In genomic region chr1:21258331-21259134, GRCh38 we compare ENCODE assay signal across 15 cellular contexts. TPM values are rescaled to one million over a fixed set of nuclear protein-coding genes. Genes with fewer than 3 reads are reported as not detected.
DNase-seq lines count a peak whose midpoint lies in the region; ATAC-seq and TF ChIP-seq lines count a peak whose summit lies in the region.
"Had no signal": no experiment of that assay in that cellular context is flagged by ENCODE, and none has a peak within 500 bp of the region (broad histone marks: within the 10 kb centered on the region; RNA-seq: fewer than 3 reads in every experiment).

No MANE protein-coding gene starts in this region.

- peak overlapping the region; percentile 31 for H3K4me3 Mint-ChIP-seq in activated CD4-positive, alpha-beta T cell treated with anti-CD3 and anti-CD28 coated beads for 36 hours
- H3K4me3 Mint-ChIP-seq in activated B cell treated with CpG ODN at 0.5 μM for 24 hours, result no peak overlapping the region
- peak overlapping the region; percentile 49 for H3K4me3 Mint-ChIP-seq in activated naive CD8-positive, alpha-beta T cell treated with anti-CD3 and anti-CD28 coated beads, Interleukin-2, amount 50 U/mL, for 24 hours

- DNase-seq in activated CD4-positive, alpha-beta T cell treated with anti-CD3 and anti-CD28 coated beads for 36 hours, result peak; percentile 65
- DNase-seq in activated CD4-positive, alpha-beta T cell treated with anti-CD3 and anti-CD28 coated beads, Interleukin-2, amount 50 U/mL, for 1 hour, result no peak
- DNase-seq in activated B cell treated with CpG ODN at 0.5 μM for 24 hours (no peak), NK-92 (lab: John Stamatoyannopoulos, UW; ENCODE audit: unreplicated experiment) (no peak)
- peak; percentile 48 for DNase-seq in activated naive CD8-positive, alpha-beta T cell treated with anti-CD3 and anti-CD28 coated beads, Interleukin-2, amount 50 U/mL, for 24 hours
- peak; percentile 40 to 57 for DNase-seq in stimulated activated CD8-positive, alpha-beta memory T cell treated with anti-CD3 and anti-CD28 coated beads, Interleukin-15, amount 100 ng/mL, for 48 hours (ENCODE audit: low read depth in 2 of 2)
- DNase-seq: 8988T, dermis blood vessel endothelial cell, EL, NCI-H1694 treated with DMSO at 0.1 percent for 48 hours, NCI-H524, upper lobe of right lung had no signal

- TF ChIP-seq CTCF in activated B cell treated with CpG ODN at 0.5 μM for 24 hours (IDR thresholded peaks at IDR 0.05), result no peak

- H3K9me3 Mint-ChIP-seq in activated CD4-positive, alpha-beta T cell treated with anti-CD3 and anti-CD28 coated beads for 36 hours (ENCODE audit: low read depth), result no peaks in the 10 kb centered on the region
- H3K9me3 Mint-ChIP-seq in activated B cell treated with CpG ODN at 0.5 μM for 24 hours, result no peaks in the 10 kb centered on the region
- H3K9me3 Mint-ChIP-seq in activated naive CD8-positive, alpha-beta T cell treated with anti-CD3 and anti-CD28 coated beads, Interleukin-2, amount 50 U/mL, for 24 hours, result no peaks in the 10 kb centered on the region

- intact Hi-C loops in activated CD4-positive, alpha-beta T cell treated with anti-CD3 and anti-CD28 coated beads for 36 hours (cut with DNase I, micrococcal nuclease), result loop anchor here (5.0 to 10.0 kb wide), 3 partner anchors 34 to 396 kb away; partner anchors contain the start of gene ECE1 (in 1 of the 2)
- intact Hi-C loops in activated B cell treated with CpG ODN at 0.5 μM for 24 hours (cut with micrococcal nuclease), result loop anchor here (10.0 kb wide), 4 partner anchors 186 to 396 kb away; partner anchors contain the start of gene NBPF3

- peaks cover 58% of the 10 kb centered on the region for H3K36me3 Mint-ChIP-seq in activated CD4-positive, alpha-beta T cell treated with anti-CD3 and anti-CD28 coated beads for 36 hours (ENCODE audit: low read depth)
- peaks cover 88% of the 10 kb centered on the region for H3K36me3 Mint-ChIP-seq in activated B cell treated with CpG ODN at 0.5 μM for 24 hours (ENCODE audit: low read depth)
- peaks cover 67% of the 10 kb centered on the region for H3K36me3 Mint-ChIP-seq in activated naive CD8-positive, alpha-beta T cell treated with anti-CD3 and anti-CD28 coated beads, Interleukin-2, amount 50 U/mL, for 24 hours (ENCODE audit: low read depth)

- ATAC-seq in activated CD4-positive, alpha-beta T cell treated with anti-CD3 and anti-CD28 coated beads for 36 hours, result peak; percentile 73
- ATAC-seq in activated B cell treated with CpG ODN at 0.5 μM for 24 hours (ENCODE audit: low read depth), result no peak
- ATAC-seq in activated naive CD8-positive, alpha-beta T cell treated with anti-CD3 and anti-CD28 coated beads, Interleukin-2, amount 50 U/mL, for 24 hours, result peak; percentile 57
- no peak for ATAC-seq in GM19351 (IDR thresholded peaks at IDR 0.05; ENCODE audit: unreplicated experiment)
- no peak for ATAC-seq in HG02642 (IDR thresholded peaks at IDR 0.05; ENCODE audit: poor library complexity, unreplicated experiment)
- ATAC-seq: upper lobe of right lung had no signal

- H3K4me1 Mint-ChIP-seq in activated CD4-positive, alpha-beta T cell treated with anti-CD3 and anti-CD28 coated beads for 36 hours, result peaks cover 64% of the 10 kb centered on the region
- H3K4me1 Mint-ChIP-seq in activated B cell treated with CpG ODN at 0.5 μM for 24 hours, result peaks cover 40% of the 10 kb centered on the region
- peaks cover 79% of the 10 kb centered on the region for H3K4me1 Mint-ChIP-seq in activated naive CD8-positive, alpha-beta T cell treated with anti-CD3 and anti-CD28 coated beads, Interleukin-2, amount 50 U/mL, for 24 hours

- H3K27me3 Mint-ChIP-seq in activated CD4-positive, alpha-beta T cell treated with anti-CD3 and anti-CD28 coated beads for 36 hours, result no peaks in the 10 kb centered on the region
- H3K27me3 Mint-ChIP-seq in activated B cell treated with CpG ODN at 0.5 μM for 24 hours, result no peaks in the 10 kb centered on the region
- no peaks in the 10 kb centered on the region for H3K27me3 Mint-ChIP-seq in activated naive CD8-positive, alpha-beta T cell treated with anti-CD3 and anti-CD28 coated beads, Interleukin-2, amount 50 U/mL, for 24 hours
- H3K27me3 Mint-ChIP-seq: progenitor cell of endocrine pancreas had no signal

- H3K27ac Mint-ChIP-seq in activated CD4-positive, alpha-beta T cell treated with anti-CD3 and anti-CD28 coated beads for 36 hours, result peak overlapping the region; percentile 88
- peak overlapping the region; percentile 25 for H3K27ac Mint-ChIP-seq in activated B cell treated with CpG ODN at 0.5 μM for 24 hours
- peak overlapping the region; percentile 80 for H3K27ac Mint-ChIP-seq in activated naive CD8-positive, alpha-beta T cell treated with anti-CD3 and anti-CD28 coated beads, Interleukin-2, amount 50 U/mL, for 24 hours
- H3K27ac Mint-ChIP-seq: progenitor cell of endocrine pancreas had no signal

- CTCF ChIA-PET in activated CD4-positive, alpha-beta T cell treated with anti-CD3 and anti-CD28 coated beads for 36 hours (lab: Charles Lee), result interaction anchor here (0.5 to 4.9 kb wide), 8 partner anchors 13 to 112 kb away, joined by 3 to 77 read pairs (median 4); no protein-coding TSS in a partner anchor
- CTCF ChIA-PET in activated B cell treated with CpG ODN at 0.5 μM for 24 hours (lab: Charles Lee), result interaction anchor here (1.0 to 7.3 kb wide), 4 partner anchors 11 to 109 kb away, joined by 3 to 247 read pairs (median 5); no protein-coding TSS in a partner anchor

- POLR2A ChIA-PET in activated CD4-positive, alpha-beta T cell treated with anti-CD3 and anti-CD28 coated beads for 36 hours (lab: Charles Lee), result interaction anchor here (0.5 to 1.0 kb wide), 2 partner anchors 30 to 35 kb away, joined by 3 to 4 read pairs; no protein-coding TSS in a partner anchor
- POLR2A ChIA-PET in activated B cell treated with CpG ODN at 0.5 μM for 24 hours (lab: Charles Lee), result interaction anchor here (0.6 to 1.2 kb wide), 3 partner anchors 41 to 99 kb away, joined by 3 read pairs; no protein-coding TSS in a partner anchor

RNA-seq across cellular contexts. Expression of gene ECE1, which starts 31.7 kb away (rescaled TPM):
- total RNA-seq in activated CD4-positive, alpha-beta T cell treated with anti-CD3 and anti-CD28 coated beads for 36 hours, result 100 to 1,000 TPM; 130 to 162 TPM
- 208 and 209 TPM in 2 replicates for total RNA-seq in activated B cell treated with CpG ODN at 0.5 μM for 24 hours

Comparison
In these comparisons a context has a peak if more than half of its experiments do, and no peak if none do; other contexts are left out.
1. DNase-seq: peak in activated CD4-positive, alpha-beta T cell treated with anti-CD3 and anti-CD28 coated beads for 36 hours (single experiment), activated naive CD8-positive, alpha-beta T cell treated with anti-CD3 and anti-CD28 coated beads, Interleukin-2, amount 50 U/mL, for 24 hours (single experiment) and stimulated activated CD8-positive, alpha-beta memory T cell treated with anti-CD3 and anti-CD28 coated beads, Interleukin-15, amount 100 ng/mL, for 48 hours (2 of 2); none in activated CD4-positive, alpha-beta T cell treated with anti-CD3 and anti-CD28 coated beads, Interleukin-2, amount 50 U/mL, for 1 hour (single experiment), activated B cell treated with CpG ODN at 0.5 μM for 24 hours (single experiment) and NK-92 (single experiment).
2. ATAC-seq: peak in activated CD4-positive, alpha-beta T cell treated with anti-CD3 and anti-CD28 coated beads for 36 hours (single experiment) and activated naive CD8-positive, alpha-beta T cell treated with anti-CD3 and anti-CD28 coated beads, Interleukin-2, amount 50 U/mL, for 24 hours (single experiment); none in activated B cell treated with CpG ODN at 0.5 μM for 24 hours (single experiment), GM19351 (single experiment) and HG02642 (single experiment).
3. H3K27ac Mint-ChIP-seq: peak in every context shown above with its lines; median percentile 88 in activated CD4-positive, alpha-beta T cell treated with anti-CD3 and anti-CD28 coated beads for 36 hours; 80 in activated naive CD8-positive, alpha-beta T cell treated with anti-CD3 and anti-CD28 coated beads, Interleukin-2, amount 50 U/mL, for 24 hours; 25 in activated B cell treated with CpG ODN at 0.5 μM for 24 hours.